ENCODE assay signal across 24 cellular contexts in genomic region chr22:27327497-27327896, GRCh38.
"Had no signal": no experiment of that assay in that cellular context is flagged by ENCODE, and none has a peak within 500 bp of the region (broad histone marks: within the 10 kb centered on the region; RNA-seq: fewer than 3 reads in every experiment).

No MANE protein-coding gene starts in this region.

- FAIRE-seq: TTC549 had no signal

- H3K27ac ChIP-seq: VCaP had no signal

- H3K4me3 Mint-ChIP-seq: activated CD4-positive, alpha-beta T cell treated with anti-CD3 and anti-CD28 coated beads for 36 hours; activated CD8-positive, alpha-beta T cell treated with anti-CD3 and anti-CD28 coated beads for 36 hours; activated naive CD4-positive, alpha-beta T cell treated with anti-CD3 and anti-CD28 coated beads, Interleukin-2, amount 10 ng/mL, durations not matched to agents 7 days and 5 days; activated naive CD8-positive, alpha-beta T cell treated with anti-CD3 and anti-CD28 coated beads for 36 hours; activated T-cell treated with anti-CD3 and anti-CD28 coated beads, Interleukin-2, amount 50 U/mL, for 72 hours; T-cell had no signal

- H3K4me1 Mint-ChIP-seq: activated CD4-positive, alpha-beta T cell treated with anti-CD3 and anti-CD28 coated beads for 36 hours; activated naive CD4-positive, alpha-beta T cell treated with anti-CD3 and anti-CD28 coated beads, Interleukin-2, amount 10 ng/mL, durations not matched to agents 7 days and 5 days; T-cell had no signal

- H3K9me3 Mint-ChIP-seq: activated CD8-positive, alpha-beta T cell treated with anti-CD3 and anti-CD28 coated beads for 36 hours; activated naive CD4-positive, alpha-beta T cell treated with anti-CD3 and anti-CD28 coated beads, Interleukin-2, amount 10 ng/mL, durations not matched to agents 7 days and 5 days; activated naive CD8-positive, alpha-beta T cell treated with anti-CD3 and anti-CD28 coated beads for 36 hours; activated T-helper 2 cell treated with anti-CD3 and anti-CD28 coated beads, Interferon-gamma antibody, Interleukin-2, Interleukin-4, amounts not matched to agents 10 μg/mL and 5 μg/mL and 100 μg/mL, durations not matched to agents 14 hours and 24 hours and 36 hours had no signal

- ATAC-seq: activated CD4-positive, alpha-beta T cell treated with anti-CD3 and anti-CD28 coated beads for 36 hours; activated CD8-positive, alpha-beta T cell treated with anti-CD3 and anti-CD28 coated beads for 36 hours; activated T-cell treated with anti-CD3 and anti-CD28 coated beads, Interleukin-2, amount 50 U/mL, for 72 hours; T-cell had no signal

- H3K27ac Mint-ChIP-seq: activated CD4-positive, alpha-beta T cell treated with anti-CD3 and anti-CD28 coated beads for 36 hours; activated CD8-positive, alpha-beta T cell treated with anti-CD3 and anti-CD28 coated beads for 36 hours; activated naive CD4-positive, alpha-beta T cell treated with anti-CD3 and anti-CD28 coated beads, Interleukin-2, amount 10 ng/mL, durations not matched to agents 7 days and 5 days; activated naive CD8-positive, alpha-beta T cell treated with anti-CD3 and anti-CD28 coated beads for 36 hours; activated T-cell treated with anti-CD3 and anti-CD28 coated beads, Interleukin-2, amount 50 U/mL, for 72 hours; activated T-helper 2 cell treated with anti-CD3 and anti-CD28 coated beads, Interferon-gamma antibody, Interleukin-2, Interleukin-4, amounts not matched to agents 10 μg/mL and 5 μg/mL and 100 μg/mL, durations not matched to agents 14 hours and 24 hours and 36 hours; T-cell had no signal

- H3K36me3 Mint-ChIP-seq: activated naive CD4-positive, alpha-beta T cell treated with anti-CD3 and anti-CD28 coated beads, Interleukin-2, amount 10 ng/mL, durations not matched to agents 7 days and 5 days; activated naive CD8-positive, alpha-beta T cell treated with anti-CD3 and anti-CD28 coated beads for 36 hours; T-cell had no signal

- DNase-seq: activated CD4-positive, alpha-beta T cell treated with anti-CD3 and anti-CD28 coated beads for 36 hours; activated CD8-positive, alpha-beta memory T cell treated with anti-CD3 and anti-CD28 coated beads, Interleukin-2, amount 50 U/mL, for 4 hours; activated CD8-positive, alpha-beta T cell treated with anti-CD3 and anti-CD28 coated beads for 36 hours; activated gamma-delta T cell treated with Interleukin-2 at 50 U/mL for 16 hours; activated naive CD4-positive, alpha-beta T cell treated with anti-CD3 and anti-CD28 coated beads, Interleukin-2, amount 10 ng/mL, durations not matched to agents 7 days and 5 days; activated naive CD8-positive, alpha-beta T cell treated with anti-CD3 and anti-CD28 coated beads for 36 hours; activated T-cell treated with anti-CD3 and anti-CD28 coated beads, Interleukin-2, amount 50 U/mL, for 72 hours; Karpas-422; MM.1S; NCI-H1105; NCI-H1436; NCI-H1694 treated with DMSO at 0.1 percent for 48 hours; NCI-H2029 treated with DMSO at 0.1 percent for 48 hours; NCI-H345; NCI-H510A; NCI-H526 treated with DMSO at 0.1 percent for 48 hours; NCI-H82; SIG-M5; T-cell; T-helper 2 cell; T1000 had no signal
